ENCODE assay signal across 8 cellular contexts in the genomic region with DNA sequence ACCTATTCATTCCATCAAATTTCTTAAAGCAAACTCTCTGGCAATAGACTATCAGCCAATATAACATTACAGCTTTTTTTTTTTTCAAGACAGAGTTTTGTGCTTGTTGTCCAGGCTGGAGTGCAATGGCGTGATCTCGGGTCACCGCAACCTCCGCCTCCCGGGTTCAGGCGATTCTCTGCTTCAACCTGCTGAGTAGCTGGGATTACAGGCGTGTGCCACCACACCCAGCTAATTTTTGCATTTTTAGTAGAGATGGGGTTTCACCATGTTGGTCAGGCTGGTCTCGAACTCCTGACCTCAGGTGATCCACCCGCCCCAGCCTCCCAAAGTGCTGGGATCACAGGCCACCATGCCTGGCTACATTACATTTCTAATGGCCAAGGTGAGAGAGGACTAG. TPM values are rescaled to one million over a fixed set of nuclear protein-coding genes. Genes with fewer than 3 reads are reported as not detected.
A peak's percentile ranks its signal among the peaks of the same experiment; 100 is the strongest.
DNase-seq lines count a peak whose midpoint lies in the region; ATAC-seq and TF ChIP-seq lines count a peak whose summit lies in the region.
"Not testable (repeated sequence)": the region's sequence is repeated elsewhere in the genome, so short reads cannot be mapped to it uniquely, and the experiment has no call there.

No MANE protein-coding gene starts in this region.

- not testable (repeated sequence) for DNase-seq in T-helper 17 cell; activated CD8-positive, alpha-beta memory T cell treated with anti-CD3 and anti-CD28 coated beads, Interleukin-2, amount 10 ng/mL, durations not matched to agents 7 days and 5 days; hepatocyte (ENCODE audit: low spot score)

- H3K4me1 ChIP-seq in BLaER1 (peaks cover 97% of the 10 kb centered on the region), hepatocyte (ENCODE audit: insufficient read depth) (peaks cover 33% of the 10 kb centered on the region)

- H3K36me3 Mint-ChIP-seq in IgD-negative memory B cell; T-helper 17 cell (ENCODE audit: low read depth): not testable (repeated sequence)
- H3K36me3 Mint-ChIP-seq in activated CD8-positive, alpha-beta memory T cell treated with anti-CD3 and anti-CD28 coated beads, Interleukin-2, amount 10 ng/mL, durations not matched to agents 7 days and 5 days: peaks cover 41% of the 10 kb centered on the region
- H3K36me3 Mint-ChIP-seq in activated naive CD8-positive, alpha-beta T cell: peaks cover 29% of the 10 kb centered on the region
- peaks cover 41% of the 10 kb centered on the region for H3K36me3 Mint-ChIP-seq in nephron (ENCODE audit: low read depth)
- peaks cover 55% of the 10 kb centered on the region for H3K36me3 Mint-ChIP-seq in stimulated activated naive CD8-positive, alpha-beta T cell treated with anti-CD3 and anti-CD28 coated beads, Interleukin-15, Interleukin-2, amounts not matched to agents 100 ng/mL and 50 ng/mL, for 24 hours (ENCODE audit: low read depth)

- H3K4me3 ChIP-seq in BLaER1, hepatocyte: not testable (repeated sequence)

- peak overlapping the region; percentile 81 for H3K9ac ChIP-seq in BLaER1

- 81% methylated on average over 9 of the region's 9 CpGs for WGBS in hepatocyte (ENCODE audit: low lambda C conversion rate, missing lambda C conversion rate)

- not testable (repeated sequence) for H2AFZ ChIP-seq in hepatocyte

- H3K27ac ChIP-seq in BLaER1: peak overlapping the region; percentile 100
- peak overlapping the region; percentile 73 for H3K27ac ChIP-seq in hepatocyte

- CTCF ChIA-PET in activated CD8-positive, alpha-beta memory T cell treated with anti-CD3 and anti-CD28 coated beads, Interleukin-2, amount 10 ng/mL, durations not matched to agents 7 days and 5 days (lab: Charles Lee): interaction anchor here (1.7 to 14.7 kb wide), 4 partner anchors 13 to 287 kb away, joined by 3 to 642 read pairs (median 88); partner anchors contain the start of gene DAD1

- not testable (repeated sequence) for H3K9me3 Mint-ChIP-seq in IgD-negative memory B cell; activated CD8-positive, alpha-beta memory T cell treated with anti-CD3 and anti-CD28 coated beads, Interleukin-2, amount 10 ng/mL, durations not matched to agents 7 days and 5 days (ENCODE audit: low read depth); activated naive CD8-positive, alpha-beta T cell (ENCODE audit: low read depth); nephron; stimulated activated naive CD8-positive, alpha-beta T cell treated with anti-CD3 and anti-CD28 coated beads, Interleukin-15, Interleukin-2, amounts not matched to agents 100 ng/mL and 50 ng/mL, for 24 hours

- H3K27me3 Mint-ChIP-seq in IgD-negative memory B cell; T-helper 17 cell; activated CD8-positive, alpha-beta memory T cell treated with anti-CD3 and anti-CD28 coated beads, Interleukin-2, amount 10 ng/mL, durations not matched to agents 7 days and 5 days; activated naive CD8-positive, alpha-beta T cell; nephron (ENCODE audit: low read depth); stimulated activated naive CD8-positive, alpha-beta T cell treated with anti-CD3 and anti-CD28 coated beads, Interleukin-15, Interleukin-2, amounts not matched to agents 100 ng/mL and 50 ng/mL, for 24 hours: not testable (repeated sequence)

- H3K9me2 ChIP-seq in hepatocyte (replicated peaks; ENCODE audit: insufficient read depth): not testable (repeated sequence)

- peak overlapping the region; percentile 44 to 88 (median 68) for H3K4me3 Mint-ChIP-seq in IgD-negative memory B cell
- H3K4me3 Mint-ChIP-seq in T-helper 17 cell: peak overlapping the region; percentile 73
- peak overlapping the region; percentile 43 for H3K4me3 Mint-ChIP-seq in activated CD8-positive, alpha-beta memory T cell treated with anti-CD3 and anti-CD28 coated beads, Interleukin-2, amount 10 ng/mL, durations not matched to agents 7 days and 5 days
- peak overlapping the region; percentile 76 for H3K4me3 Mint-ChIP-seq in activated naive CD8-positive, alpha-beta T cell
- H3K4me3 Mint-ChIP-seq in nephron: not testable (repeated sequence)
- H3K4me3 Mint-ChIP-seq in stimulated activated naive CD8-positive, alpha-beta T cell treated with anti-CD3 and anti-CD28 coated beads, Interleukin-15, Interleukin-2, amounts not matched to agents 100 ng/mL and 50 ng/mL, for 24 hours: peak overlapping the region; percentile 63

- peaks cover 47% of the 10 kb centered on the region for H3K79me2 ChIP-seq in hepatocyte

- not testable (repeated sequence) for ATAC-seq in T-helper 17 cell; activated CD8-positive, alpha-beta memory T cell treated with anti-CD3 and anti-CD28 coated beads, Interleukin-2, amount 10 ng/mL, durations not matched to agents 7 days and 5 days

- H3K4me1 Mint-ChIP-seq in IgD-negative memory B cell: peaks cover 58 to 72% (median 66%) of the 10 kb centered on the region in 3 donors
- peaks cover 69% of the 10 kb centered on the region for H3K4me1 Mint-ChIP-seq in T-helper 17 cell
- H3K4me1 Mint-ChIP-seq in activated CD8-positive, alpha-beta memory T cell treated with anti-CD3 and anti-CD28 coated beads, Interleukin-2, amount 10 ng/mL, durations not matched to agents 7 days and 5 days: peaks cover 86% of the 10 kb centered on the region
- peaks cover 88% of the 10 kb centered on the region for H3K4me1 Mint-ChIP-seq in activated naive CD8-positive, alpha-beta T cell (ENCODE audit: low read depth)
- peaks cover 35% of the 10 kb centered on the region for H3K4me1 Mint-ChIP-seq in nephron
- H3K4me1 Mint-ChIP-seq in stimulated activated naive CD8-positive, alpha-beta T cell treated with anti-CD3 and anti-CD28 coated beads, Interleukin-15, Interleukin-2, amounts not matched to agents 100 ng/mL and 50 ng/mL, for 24 hours (ENCODE audit: low read depth): peaks cover 96% of the 10 kb centered on the region

- not testable (repeated sequence) for TF ChIP-seq CTCF in hepatocyte (IDR thresholded peaks at IDR 0.05; ENCODE audit: poor library complexity); nephron (IDR thresholded peaks at IDR 0.05; ENCODE audit: unreplicated experiment in 3 of 3)

- H4K20me1 ChIP-seq in BLaER1; hepatocyte (ENCODE audit: insufficient read depth, poor library complexity, severe bottlenecking): not testable (repeated sequence)

- H3K4me2 ChIP-seq in BLaER1: peak overlapping the region; percentile 90
- not testable (repeated sequence) for H3K4me2 ChIP-seq in hepatocyte

- not testable (repeated sequence) for H3K27me3 ChIP-seq in BLaER1, hepatocyte

- H3K9me3 ChIP-seq in BLaER1; T-helper 17 cell (ENCODE audit: control insufficient read depth, low read length, poor library complexity, severe bottlenecking); hepatocyte (ENCODE audit: low read depth): not testable (repeated sequence)

- H3K27ac Mint-ChIP-seq in IgD-negative memory B cell (peak overlapping the region in 2 of 3 donors; percentile 70 to 96), T-helper 17 cell (peak overlapping the region; percentile 100), nephron (peak overlapping the region; percentile 71 to 94 (median 86))
- H3K27ac Mint-ChIP-seq in activated CD8-positive, alpha-beta memory T cell treated with anti-CD3 and anti-CD28 coated beads, Interleukin-2, amount 10 ng/mL, durations not matched to agents 7 days and 5 days: peak overlapping the region; percentile 94
- peak overlapping the region; percentile 99 for H3K27ac Mint-ChIP-seq in activated naive CD8-positive, alpha-beta T cell
- peak overlapping the region; percentile 97 for H3K27ac Mint-ChIP-seq in stimulated activated naive CD8-positive, alpha-beta T cell treated with anti-CD3 and anti-CD28 coated beads, Interleukin-15, Interleukin-2, amounts not matched to agents 100 ng/mL and 50 ng/mL, for 24 hours

- peaks cover 19% of the 10 kb centered on the region; the same call in 1 of the 2 replicates for H3K36me3 ChIP-seq in BLaER1
- not testable (repeated sequence) for H3K36me3 ChIP-seq in hepatocyte (replicated peaks; ENCODE audit: insufficient read depth, low read depth)

RNA-seq across cellular contexts. Expression of gene DAD1, which starts 22.8 kb away (rescaled TPM):
- polyA plus RNA-seq in IgD-negative memory B cell (420 TPM), hepatocyte (441 and 463 TPM in 2 replicates)
- total RNA-seq in T-helper 17 cell (10 to 100 TPM; 95.4 to 96.0 TPM), hepatocyte (327 and 358 TPM in 2 replicates)
- total RNA-seq in activated CD8-positive, alpha-beta memory T cell treated with anti-CD3 and anti-CD28 coated beads, Interleukin-2, amount 10 ng/mL, durations not matched to agents 7 days and 5 days: 100 to 1,000 TPM; 115 to 185 TPM

RNA-seq across cellular contexts. Expression of gene ABHD4, which starts 31.8 kb away (rescaled TPM):
- polyA plus RNA-seq in IgD-negative memory B cell (9.0 TPM), hepatocyte (43.3 and 49.8 TPM in 2 replicates)
- total RNA-seq in T-helper 17 cell (10 to 100 TPM; 12.3 to 19.0 TPM), hepatocyte (30.7 and 33.9 TPM in 2 replicates)
- total RNA-seq in activated CD8-positive, alpha-beta memory T cell treated with anti-CD3 and anti-CD28 coated beads, Interleukin-2, amount 10 ng/mL, durations not matched to agents 7 days and 5 days: 10 to 100 TPM; 11.8 to 13.8 TPM
